ENCODE assay signal across 18 cellular contexts in the genomic region with DNA sequence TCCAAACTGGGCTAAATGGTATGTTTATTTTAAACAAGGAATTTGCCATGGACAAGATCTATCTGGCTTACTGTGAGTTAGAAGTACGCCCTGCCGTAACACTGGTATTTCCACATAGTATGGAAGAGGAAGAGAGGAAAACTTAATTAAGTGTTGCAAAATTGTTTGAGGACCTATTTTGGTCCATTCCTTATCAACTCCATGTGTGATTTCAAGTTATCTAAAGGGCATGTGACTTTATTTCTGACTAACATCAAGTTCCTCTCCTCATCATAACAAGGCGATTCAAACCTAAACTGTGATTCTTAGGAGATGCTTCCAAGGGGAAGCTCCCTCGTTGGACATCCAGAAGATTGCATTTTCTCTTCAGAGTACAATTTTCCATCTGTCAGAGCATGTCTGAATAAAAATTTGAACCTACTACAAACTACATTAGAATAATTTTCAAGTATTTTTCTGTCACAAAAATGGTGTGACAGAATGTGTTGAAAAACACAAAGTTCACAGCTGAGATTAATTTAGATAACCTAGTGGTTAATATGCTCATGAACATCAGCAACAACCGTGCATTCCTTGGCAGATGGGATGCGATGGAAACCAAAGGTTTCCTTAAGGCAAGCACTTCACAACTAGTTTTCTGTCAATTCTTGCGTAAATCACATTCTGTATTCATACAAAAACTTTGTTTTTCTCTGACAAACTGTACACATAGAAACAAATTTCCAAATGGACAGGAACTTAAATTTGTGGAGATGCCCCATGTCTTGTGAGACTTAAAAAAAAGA. TPM values are rescaled to one million over a fixed set of nuclear protein-coding genes. Genes with fewer than 3 reads are reported as not detected.
DNase-seq lines count a peak whose midpoint lies in the region; ATAC-seq and TF ChIP-seq lines count a peak whose summit lies in the region.
"Had no signal": no experiment of that assay in that cellular context is flagged by ENCODE, and none has a peak within 500 bp of the region (broad histone marks: within the 10 kb centered on the region; RNA-seq: fewer than 3 reads in every experiment).

No MANE protein-coding gene starts in this region.

- H3K27ac ChIP-seq in BLaER1 treated with 17β-estradiol and CSF1 and Interleukin-3, amounts not matched to agents 10 nM and 100 nM = peak overlapping the region in 2 of 11 experiments; percentile 42 to 46; a peak in 3 of 22 replicates
- peak overlapping the region; percentile 97; the same call in 1 of the 2 replicates for H3K27ac ChIP-seq in KMS-11
- peak overlapping the region; percentile 18 to 30 for H3K27ac ChIP-seq in ascending aorta
- peak overlapping the region in 1 of 2 donors; percentile 37 for H3K27ac ChIP-seq in lung (ENCODE audit: low read depth in 1 of 2, low read length in 1 of 2)
- H3K27ac ChIP-seq: BLaER1 had no signal

- peaks cover 11 to 39% (median 33%) of the 10 kb centered on the region in 11 experiments; a peak in 18 of 22 replicates for H4K20me1 ChIP-seq in BLaER1 treated with 17β-estradiol and CSF1 and Interleukin-3, amounts not matched to agents 10 nM and 100 nM
- H4K20me1 ChIP-seq in KMS-11 (ENCODE audit: insufficient read depth) = no peaks in the 10 kb centered on the region

- intact Hi-C loops in ascending aorta (cut with DNase I) = no loop called here
- intact Hi-C loops in Right ventricle myocardium inferior (cut with DNase I) = loop anchor here (10.0 kb wide), 1 partner anchor 139 kb away; no protein-coding TSS in a partner anchor

- H3K4me1 ChIP-seq in BLaER1 treated with 17β-estradiol and CSF1 and Interleukin-3, amounts not matched to agents 10 nM and 100 nM = peaks cover 30 to 47% (median 37%) of the 10 kb centered on the region in 10 experiments
- peaks cover 41% of the 10 kb centered on the region for H3K4me1 ChIP-seq in KMS-11 (ENCODE audit: low read depth, poor library complexity, severe bottlenecking)
- peaks cover 0 to 22% of the 10 kb centered on the region in 2 donors for H3K4me1 ChIP-seq in ascending aorta
- peaks cover 8 to 13% of the 10 kb centered on the region in 2 donors for H3K4me1 ChIP-seq in lung (ENCODE audit: control insufficient read depth in 2 of 2, insufficient read depth in 2 of 2, low read length in 2 of 2)

- DNase-seq in ascending aorta (ENCODE audit: low spot score in 2 of 2) = no peak
- DNase-seq in lung (ENCODE audit: low spot score) = peak; percentile 14
- DNase-seq in DMS 273 treated with DMSO at 0.1 percent for 48 hours (lab: John Stamatoyannopoulos, UW) = no peak
- no peak for DNase-seq in Right ventricle myocardium inferior (ENCODE audit: missing footprints)
- no peak for DNase-seq in DMS53 treated with DMSO at 0.1 percent for 48 hours (lab: John Stamatoyannopoulos, UW; ENCODE audit: unreplicated experiment)
- DNase-seq: activated CD8-positive, alpha-beta memory T cell treated with anti-CD3 and anti-CD28 coated beads, Interleukin-2, amount 10 ng/mL, durations not matched to agents 7 days and 5 days; dermis blood vessel endothelial cell; gastrocnemius medialis; HCEC 1CT; islet precursor cell; naive thymus-derived CD8-positive, alpha-beta T cell; NCI-H1105; stimulated activated CD4-positive, alpha-beta T cell treated with anti-CD3 and anti-CD28 coated beads, Interleukin-4, amount 100 ng/mL, for 1 hour had no signal

- 0 out of 22 replicates have a peak overlapping the region, but pooled peaks of 1 of the 11 experiments have one; percentile 5 for H3K9ac ChIP-seq in BLaER1 treated with 17β-estradiol and CSF1 and Interleukin-3, amounts not matched to agents 10 nM and 100 nM
- H3K9ac ChIP-seq in KMS-11 = no peak overlapping the region
- H3K9ac ChIP-seq: BLaER1 had no signal

- no peak overlapping the region for H2AFZ ChIP-seq in KMS-11 (ENCODE audit: low read depth)

- H3K4me2 ChIP-seq in BLaER1 treated with 17β-estradiol and CSF1 and Interleukin-3, amounts not matched to agents 10 nM and 100 nM = peak overlapping the region in 6 of 11 experiments; percentile 0 to 97 (median 56); a peak in 8 of 22 replicates
- peak overlapping the region; percentile 86; the same call in 1 of the 2 replicates for H3K4me2 ChIP-seq in KMS-11
- H3K4me2 ChIP-seq: BLaER1 had no signal

- peaks cover 17% of the 10 kb centered on the region; the same call in 1 of the 2 replicates for H3K79me2 ChIP-seq in KMS-11 (ENCODE audit: insufficient read depth, low read depth)

- no peak for ATAC-seq in lung (ENCODE audit: insufficient read depth, low FRiP score)
- ATAC-seq in GM21576 (IDR thresholded peaks at IDR 0.05; ENCODE audit: unreplicated experiment) = no peak
- no peak for ATAC-seq in Right ventricle myocardium inferior
- ATAC-seq: activated CD8-positive, alpha-beta memory T cell treated with anti-CD3 and anti-CD28 coated beads, Interleukin-2, amount 10 ng/mL, durations not matched to agents 7 days and 5 days; gastrocnemius medialis; naive thymus-derived CD8-positive, alpha-beta T cell; stimulated activated memory B cell treated with anti-CD40 and anti-IgM and Interleukin-4, amounts not matched to agents 10 μg/mL and 1 μg/mL and 100 μg/mL, for 72 hours had no signal

- no peak overlapping the region for H3K4me3 ChIP-seq in BLaER1 treated with 17β-estradiol and CSF1 and Interleukin-3, amounts not matched to agents 10 nM and 100 nM
- H3K4me3 ChIP-seq in KMS-11 (IDR thresholded peaks at IDR 0.05; ENCODE audit: insufficient read depth, low read depth, low read length) (no peak overlapping the region), ascending aorta (no peak overlapping the region), lung (no peak overlapping the region)
- H3K4me3 ChIP-seq: BLaER1, gastrocnemius medialis had no signal

- 59 to 60% methylated on average over 7 of the region's 7 CpGs for WGBS in lung, 2 donors

- TF ChIP-seq CTCF in KMS-11 (conservative IDR thresholded peaks at IDR 0.05; ENCODE audit: low read depth, low read length) (no peak), ascending aorta (IDR thresholded peaks at IDR 0.05) (no peak), lung (IDR thresholded peaks at IDR 0.05; ENCODE audit: control extremely low read depth, extremely low read depth) (no peak)

- H3K27me3 ChIP-seq in BLaER1 treated with 17β-estradiol and CSF1 and Interleukin-3, amounts not matched to agents 10 nM and 100 nM = no peaks in the 10 kb centered on the region
- no peaks in the 10 kb centered on the region for H3K27me3 ChIP-seq in KMS-11 (ENCODE audit: insufficient read depth, low read depth)
- H3K27me3 ChIP-seq in ascending aorta = no peaks in the 10 kb centered on the region
- H3K27me3 ChIP-seq in lung (ENCODE audit: control insufficient read depth, insufficient read depth) = no peaks in the 10 kb centered on the region
- H3K27me3 ChIP-seq: BLaER1, gastrocnemius medialis had no signal

- H3K9me3 ChIP-seq in BLaER1 treated with 17β-estradiol and CSF1 and Interleukin-3, amounts not matched to agents 10 nM and 100 nM (replicated peaks in 1 of 11) = no peaks in the 10 kb centered on the region
- H3K9me3 ChIP-seq in ascending aorta = no peaks in the 10 kb centered on the region
- H3K9me3 ChIP-seq in lung (ENCODE audit: control insufficient read depth in 2 of 2, insufficient read depth in 1 of 2, low read length in 1 of 2) = no peaks in the 10 kb centered on the region
- H3K9me3 ChIP-seq: BLaER1, gastrocnemius medialis had no signal

- peaks cover 50 to 78% (median 70%) of the 10 kb centered on the region in 11 experiments for H3K36me3 ChIP-seq in BLaER1 treated with 17β-estradiol and CSF1 and Interleukin-3, amounts not matched to agents 10 nM and 100 nM
- H3K36me3 ChIP-seq in KMS-11 (ENCODE audit: insufficient read depth) (0 out of 2 replicates have a peak, but pooled peaks cover 3% of the 10 kb centered on the region), ascending aorta (peaks cover 31 to 32% of the 10 kb centered on the region in 2 donors), lung (ENCODE audit: control insufficient read depth in 2 of 2, insufficient read depth in 2 of 2, low read length in 2 of 2) (peaks cover 5 to 28% of the 10 kb centered on the region in 2 donors)

RNA-seq across cellular contexts. Expression of gene SFT2D3, which starts 4.2 kb away (rescaled TPM):
- total RNA-seq in ascending aorta (8.3 TPM), lung (10 to 100 TPM in 1 of 2 donors, 1 to 10 TPM in 1; 7.1 to 11.0 TPM), Right ventricle myocardium inferior (3.1 TPM)
- polyA plus RNA-seq in lung = 1 to 10 TPM; 5.0 to 9.9 TPM

RNA-seq across cellular contexts. Expression of gene LIMS2, which starts 30.1 kb away (rescaled TPM):
- total RNA-seq in ascending aorta (169 TPM), lung (100 to 1,000 TPM in 1 of 2 donors, 10 to 100 TPM in 1; 22.2 to 111 TPM), Right ventricle myocardium inferior (260 TPM)
- 100 to 1,000 TPM in 1 of 2 donors, 10 to 100 TPM in 1; 49.6 to 138 TPM for polyA plus RNA-seq in lung

RNA-seq across cellular contexts. Expression of gene GPR17, which starts 59.5 kb away (rescaled TPM):
- total RNA-seq in ascending aorta (not detected), lung (under 1 TPM in 1 of 2 donors, not detected in 1; 0.40 TPM), Right ventricle myocardium inferior (0.16 TPM)
- 1 to 10 TPM in 1 of 2 donors, under 1 TPM in 1; 0.30 to 1.4 TPM for polyA plus RNA-seq in lung
- total RNA-seq: activated CD8-positive, alpha-beta memory T cell treated with anti-CD3 and anti-CD28 coated beads, Interleukin-2, amount 10 ng/mL, durations not matched to agents 7 days and 5 days; dermis blood vessel endothelial cell; naive thymus-derived CD8-positive, alpha-beta T cell had no signal
- polyA plus RNA-seq: naive thymus-derived CD8-positive, alpha-beta T cell had no signal
